9 cellular contexts compared by ENCODE assay signal in genomic region chr11:46674463-46675287, GRCh38.
A peak's percentile ranks its signal among the peaks of the same experiment; 100 is the strongest.
DNase-seq lines count a peak whose midpoint lies in the region; ATAC-seq and FAIRE-seq lines count a peak whose summit lies in the region.
"Had no signal": no experiment of that assay in that cellular context is flagged by ENCODE, and none has a peak within 500 bp of the region (broad histone marks: within the 10 kb centered on the region; RNA-seq: fewer than 3 reads in every experiment).

No MANE protein-coding gene starts in this region.

- DNase-seq in DMS 273 (lab: John Stamatoyannopoulos, UW; ENCODE audit: unreplicated experiment) (peak; percentile 26), DMS 273 treated with DMSO at 0.1 percent for 48 hours (lab: John Stamatoyannopoulos, UW) (no peak), iPS DF 6.9 (ENCODE audit: low read depth, low spot score) (peak; percentile 39), HTR-8/SVneo (ENCODE audit: insufficient read length, low spot score) (no peak)
- DNase-seq in stimulated activated naive B cell treated with anti-CD40 and anti-IgM and Interleukin-4, amounts not matched to agents 10 μg/mL and 1 μg/mL and 100 μg/mL, for 72 hours: no peak

- FAIRE-seq in HTR-8/SVneo (lab: Jason Lieb, UNC): no peak
- FAIRE-seq: A204.1 had no signal

- peaks cover 76% of the 10 kb centered on the region for H3K4me1 Mint-ChIP-seq in activated naive CD8-positive, alpha-beta T cell (ENCODE audit: low read depth)
- H3K4me1 Mint-ChIP-seq in stimulated activated naive B cell treated with anti-CD40 and anti-IgM and Interleukin-4, amounts not matched to agents 10 μg/mL and 1 μg/mL and 100 μg/mL, for 72 hours: peaks cover 26 to 30% of the 10 kb centered on the region in 2 donors

- no peaks in the 10 kb centered on the region for H3K27me3 ChIP-seq in iPS DF 6.9 (ENCODE audit: control insufficient read depth, insufficient read depth, low read length)

- H3K36me3 Mint-ChIP-seq in activated naive CD8-positive, alpha-beta T cell: peaks cover 6% of the 10 kb centered on the region
- peaks cover 32 to 48% of the 10 kb centered on the region in 2 donors for H3K36me3 Mint-ChIP-seq in stimulated activated naive B cell treated with anti-CD40 and anti-IgM and Interleukin-4, amounts not matched to agents 10 μg/mL and 1 μg/mL and 100 μg/mL, for 72 hours

- H3K27ac ChIP-seq in iPS DF 6.9 (ENCODE audit: low read length): no peak overlapping the region

- H3K27ac Mint-ChIP-seq in activated naive CD8-positive, alpha-beta T cell: peak overlapping the region; percentile 78
- H3K27ac Mint-ChIP-seq in stimulated activated naive B cell treated with anti-CD40 and anti-IgM and Interleukin-4, amounts not matched to agents 10 μg/mL and 1 μg/mL and 100 μg/mL, for 72 hours: peak overlapping the region; percentile 92

- peak overlapping the region; percentile 12 for H3K4me3 Mint-ChIP-seq in activated naive CD8-positive, alpha-beta T cell
- H3K4me3 Mint-ChIP-seq in stimulated activated naive B cell treated with anti-CD40 and anti-IgM and Interleukin-4, amounts not matched to agents 10 μg/mL and 1 μg/mL and 100 μg/mL, for 72 hours: no peak overlapping the region

- H3K27me3 Mint-ChIP-seq in activated naive CD8-positive, alpha-beta T cell: no peaks in the 10 kb centered on the region
- no peaks in the 10 kb centered on the region for H3K27me3 Mint-ChIP-seq in stimulated activated naive B cell treated with anti-CD40 and anti-IgM and Interleukin-4, amounts not matched to agents 10 μg/mL and 1 μg/mL and 100 μg/mL, for 72 hours

- H3K4me1 ChIP-seq in iPS DF 6.9 (ENCODE audit: control insufficient read depth, insufficient read depth, low read length): peaks cover 1% of the 10 kb centered on the region

- H3K9me3 Mint-ChIP-seq in activated naive CD8-positive, alpha-beta T cell (ENCODE audit: low read depth): no peaks in the 10 kb centered on the region
- no peaks in the 10 kb centered on the region for H3K9me3 Mint-ChIP-seq in stimulated activated naive B cell treated with anti-CD40 and anti-IgM and Interleukin-4, amounts not matched to agents 10 μg/mL and 1 μg/mL and 100 μg/mL, for 72 hours

- no CpG with 5 or more reads among the region's 12 CpGs for WGBS in iPS DF 6.9 (ENCODE audit: insufficient coverage, insufficient read length)

- peaks cover 22% of the 10 kb centered on the region for H3K36me3 ChIP-seq in iPS DF 6.9 (ENCODE audit: control insufficient read depth, insufficient read depth, low read length)

- no peaks in the 10 kb centered on the region for H3K9me3 ChIP-seq in iPS DF 6.9 (ENCODE audit: control insufficient read depth, insufficient read depth, low read length)

- ATAC-seq in stimulated activated naive B cell treated with anti-CD40 and anti-IgM and Interleukin-4, amounts not matched to agents 10 μg/mL and 1 μg/mL and 100 μg/mL, for 72 hours (replicated peaks): peak; percentile 40 to 51
- ATAC-seq in GM18498 (IDR thresholded peaks at IDR 0.05; ENCODE audit: unreplicated experiment) (no peak), GM18907 (IDR thresholded peaks at IDR 0.05; ENCODE audit: unreplicated experiment) (no peak)

- no peak overlapping the region for H3K4me3 ChIP-seq in iPS DF 6.9 (ENCODE audit: low read length)

Comparison
In these comparisons a context has a peak if more than half of its experiments do, and no peak if none do; other contexts are left out.
1. DNase-seq: peak in DMS 273 (single experiment) and iPS DF 6.9 (single experiment); none in DMS 273 treated with DMSO at 0.1 percent for 48 hours (single experiment), stimulated activated naive B cell treated with anti-CD40 and anti-IgM and Interleukin-4, amounts not matched to agents 10 μg/mL and 1 μg/mL and 100 μg/mL, for 72 hours (single experiment) and HTR-8/SVneo (single experiment).
2. ATAC-seq: peak in stimulated activated naive B cell treated with anti-CD40 and anti-IgM and Interleukin-4, amounts not matched to agents 10 μg/mL and 1 μg/mL and 100 μg/mL, for 72 hours (2 of 2); none in GM18498 (single experiment) and GM18907 (single experiment).